ENCODE assay signal across 8 cellular contexts in genomic region chr18:4454548-4455112, GRCh38. TPM values are rescaled to one million over a fixed set of nuclear protein-coding genes. Genes with fewer than 3 reads are reported as not detected.
A peak's percentile ranks its signal among the peaks of the same experiment; 100 is the strongest.
DNase-seq lines count a peak whose midpoint lies in the region; ATAC-seq and TF ChIP-seq lines count a peak whose summit lies in the region.

No MANE protein-coding gene starts in this region.

- H3K27me3 ChIP-seq in PC-3 (ENCODE audit: low read length), result peaks cover 31% of the 10 kb centered on the region
- peaks cover 52% of the 10 kb centered on the region for H3K27me3 ChIP-seq in hepatocyte
- peaks cover 16% of the 10 kb centered on the region for H3K27me3 ChIP-seq in smooth muscle cell (ENCODE audit: low read depth)

- H3K27ac Mint-ChIP-seq in activated naive CD4-positive, alpha-beta T cell treated with anti-CD3 and anti-CD28 coated beads, Interleukin-2, amount 10 ng/mL, durations not matched to agents 7 days and 5 days, result no peak overlapping the region
- no peak overlapping the region for H3K27ac Mint-ChIP-seq in activated naive CD8-positive, alpha-beta T cell treated with anti-CD3 and anti-CD28 coated beads for 36 hours
- H3K27ac Mint-ChIP-seq in stimulated activated memory B cell treated with anti-CD40 and anti-IgM and Interleukin-4, amounts not matched to agents 10 μg/mL and 1 μg/mL and 100 μg/mL, for 72 hours, result no peak overlapping the region

- intact Hi-C loops in PC-3 (cut with micrococcal nuclease), result no loop called here

- H3K4me3 ChIP-seq in PC-3 (ENCODE audit: low read length) (peak overlapping the region; percentile 44; the same call in 1 of the 2 replicates), hepatocyte (peak overlapping the region; percentile 40), smooth muscle cell (peak overlapping the region; percentile 87)

- in situ Hi-C loops in ACHN (cut with HindIII; ENCODE audit: low pct_ligation_motif_present, low pct_unique_long_range_greater_than_20kb, low sequenced_read_pairs), result no loop called here

- H3K9me2 ChIP-seq in PC-3 (replicated peaks; ENCODE audit: low read length) (no peaks in the 10 kb centered on the region), hepatocyte (replicated peaks; ENCODE audit: insufficient read depth) (no peaks in the 10 kb centered on the region)

- H3K9me3 ChIP-seq in PC-3 (ENCODE audit: low read length) (0 out of 2 replicates have a peak, but pooled peaks cover 5% of the 10 kb centered on the region), hepatocyte (ENCODE audit: low read depth) (no peaks in the 10 kb centered on the region), smooth muscle cell (replicated peaks; ENCODE audit: low read depth) (no peaks in the 10 kb centered on the region)

- POLR2A ChIA-PET in PC-3 (lab: Charles Lee; ENCODE audit: unreplicated experiment), result no interaction called here

- H3F3A ChIP-seq in PC-3 (ENCODE audit: low read length, unreplicated experiment), result no peaks in the 10 kb centered on the region
- H3F3A ChIP-seq in smooth muscle cell (ENCODE audit: low read depth), result no peaks in the 10 kb centered on the region

- H3K4me3 Mint-ChIP-seq in activated naive CD4-positive, alpha-beta T cell treated with anti-CD3 and anti-CD28 coated beads, Interleukin-2, amount 10 ng/mL, durations not matched to agents 7 days and 5 days, result no peak overlapping the region
- no peak overlapping the region for H3K4me3 Mint-ChIP-seq in activated naive CD8-positive, alpha-beta T cell treated with anti-CD3 and anti-CD28 coated beads for 36 hours
- H3K4me3 Mint-ChIP-seq in stimulated activated memory B cell treated with anti-CD40 and anti-IgM and Interleukin-4, amounts not matched to agents 10 μg/mL and 1 μg/mL and 100 μg/mL, for 72 hours, result no peak overlapping the region

- BruUV-seq in PC-3 (replicated peaks; lab: Mats Ljungman, UMichigan), result no TSS peak

- DNase-seq in PC-3, result no peak
- DNase-seq in hepatocyte (ENCODE audit: low spot score), result peak; percentile 9
- DNase-seq in smooth muscle cell (lab: John Stamatoyannopoulos, UW; ENCODE audit: unreplicated experiment), result no peak
- DNase-seq in activated naive CD4-positive, alpha-beta T cell treated with anti-CD3 and anti-CD28 coated beads, Interleukin-2, amount 10 ng/mL, durations not matched to agents 7 days and 5 days, result no peak
- no peak for DNase-seq in activated naive CD8-positive, alpha-beta T cell treated with anti-CD3 and anti-CD28 coated beads for 36 hours
- DNase-seq in ACHN, result no peak

- 1% methylated on average over 29 of the region's 65 CpGs for WGBS in hepatocyte (ENCODE audit: low lambda C conversion rate, missing lambda C conversion rate)
- under 1% methylated on average over 47 of the region's 65 CpGs for WGBS in smooth muscle cell (ENCODE audit: low lambda C conversion rate)

- no peak overlapping the region for H3K27ac ChIP-seq in PC-3 (ENCODE audit: low read length)
- no peak overlapping the region for H3K27ac ChIP-seq in hepatocyte
- H3K27ac ChIP-seq in smooth muscle cell (ENCODE audit: low read depth), result no peak overlapping the region

- peaks cover 4% of the 10 kb centered on the region for H3K36me3 Mint-ChIP-seq in activated naive CD4-positive, alpha-beta T cell treated with anti-CD3 and anti-CD28 coated beads, Interleukin-2, amount 10 ng/mL, durations not matched to agents 7 days and 5 days
- no peaks in the 10 kb centered on the region for H3K36me3 Mint-ChIP-seq in activated naive CD8-positive, alpha-beta T cell treated with anti-CD3 and anti-CD28 coated beads for 36 hours
- H3K36me3 Mint-ChIP-seq in stimulated activated memory B cell treated with anti-CD40 and anti-IgM and Interleukin-4, amounts not matched to agents 10 μg/mL and 1 μg/mL and 100 μg/mL, for 72 hours, result no peaks in the 10 kb centered on the region

- CTCF ChIA-PET in PC-3 (lab: Charles Lee), result no interaction called here
- CTCF ChIA-PET in activated naive CD4-positive, alpha-beta T cell treated with anti-CD3 and anti-CD28 coated beads, Interleukin-2, amount 10 ng/mL, durations not matched to agents 7 days and 5 days (lab: Charles Lee), result no interaction called here

- peak overlapping the region; percentile 59; the same call in 1 of the 2 replicates for H2AFZ ChIP-seq in PC-3 (ENCODE audit: low read length)
- H2AFZ ChIP-seq in hepatocyte, result peak overlapping the region; percentile 54
- H2AFZ ChIP-seq in smooth muscle cell (ENCODE audit: low read depth), result peak overlapping the region; percentile 88

- H3K79me2 ChIP-seq in PC-3 (ENCODE audit: low read length) (no peaks in the 10 kb centered on the region), hepatocyte (no peaks in the 10 kb centered on the region), smooth muscle cell (ENCODE audit: low read depth) (peaks cover 25% of the 10 kb centered on the region)

- H3K9ac ChIP-seq in PC-3 (ENCODE audit: low read length) (no peak overlapping the region), smooth muscle cell (ENCODE audit: low read depth) (no peak overlapping the region)

- no peaks in the 10 kb centered on the region for H3K9me3 Mint-ChIP-seq in activated naive CD4-positive, alpha-beta T cell treated with anti-CD3 and anti-CD28 coated beads, Interleukin-2, amount 10 ng/mL, durations not matched to agents 7 days and 5 days
- peaks cover 3% of the 10 kb centered on the region for H3K9me3 Mint-ChIP-seq in activated naive CD8-positive, alpha-beta T cell treated with anti-CD3 and anti-CD28 coated beads for 36 hours
- H3K9me3 Mint-ChIP-seq in stimulated activated memory B cell treated with anti-CD40 and anti-IgM and Interleukin-4, amounts not matched to agents 10 μg/mL and 1 μg/mL and 100 μg/mL, for 72 hours, result peaks cover 6% of the 10 kb centered on the region

- H3K36me3 ChIP-seq in PC-3 (ENCODE audit: low read depth, low read length) (no peaks in the 10 kb centered on the region), hepatocyte (replicated peaks; ENCODE audit: insufficient read depth, low read depth) (no peaks in the 10 kb centered on the region), smooth muscle cell (ENCODE audit: low read depth) (no peaks in the 10 kb centered on the region)

- no peak for TF ChIP-seq CTCF in PC-3 (conservative IDR thresholded peaks at IDR 0.05; ENCODE audit: low read depth, low read length)
- TF ChIP-seq CTCF in hepatocyte (IDR thresholded peaks at IDR 0.05; ENCODE audit: poor library complexity), result no peak
- no peak for TF ChIP-seq CTCF in smooth muscle cell (IDR thresholded peaks at IDR 0.05; ENCODE audit: borderline replicate concordance, insufficient read depth, poor library complexity, severe bottlenecking)

- ATAC-seq in GM19468 (IDR thresholded peaks at IDR 0.05; ENCODE audit: extremely low read depth, unreplicated experiment) (peak; percentile 14), PC-3 (peak; percentile 22; the same call in 1 of the 2 replicates)
- no peak for ATAC-seq in stimulated activated memory B cell treated with anti-CD40 and anti-IgM and Interleukin-4, amounts not matched to agents 10 μg/mL and 1 μg/mL and 100 μg/mL, for 72 hours

- peaks cover 4% of the 10 kb centered on the region for H3K4me1 Mint-ChIP-seq in activated naive CD4-positive, alpha-beta T cell treated with anti-CD3 and anti-CD28 coated beads, Interleukin-2, amount 10 ng/mL, durations not matched to agents 7 days and 5 days
- H3K4me1 Mint-ChIP-seq in activated naive CD8-positive, alpha-beta T cell treated with anti-CD3 and anti-CD28 coated beads for 36 hours, result no peaks in the 10 kb centered on the region
- H3K4me1 Mint-ChIP-seq in stimulated activated memory B cell treated with anti-CD40 and anti-IgM and Interleukin-4, amounts not matched to agents 10 μg/mL and 1 μg/mL and 100 μg/mL, for 72 hours, result no peaks in the 10 kb centered on the region

- H3K4me1 ChIP-seq in PC-3 (ENCODE audit: insufficient read depth, low read length) (no peaks in the 10 kb centered on the region), hepatocyte (ENCODE audit: insufficient read depth) (peaks cover 8% of the 10 kb centered on the region), smooth muscle cell (ENCODE audit: low read depth) (peaks cover 13% of the 10 kb centered on the region)

- H3K27me3 Mint-ChIP-seq in activated naive CD4-positive, alpha-beta T cell treated with anti-CD3 and anti-CD28 coated beads, Interleukin-2, amount 10 ng/mL, durations not matched to agents 7 days and 5 days, result peaks cover 33% of the 10 kb centered on the region
- H3K27me3 Mint-ChIP-seq in activated naive CD8-positive, alpha-beta T cell treated with anti-CD3 and anti-CD28 coated beads for 36 hours, result peaks cover 37% of the 10 kb centered on the region
- H3K27me3 Mint-ChIP-seq in stimulated activated memory B cell treated with anti-CD40 and anti-IgM and Interleukin-4, amounts not matched to agents 10 μg/mL and 1 μg/mL and 100 μg/mL, for 72 hours, result peaks cover 26% of the 10 kb centered on the region

- H4K20me1 ChIP-seq in PC-3 (ENCODE audit: low read length) (no peaks in the 10 kb centered on the region), hepatocyte (ENCODE audit: insufficient read depth, poor library complexity, severe bottlenecking) (no peaks in the 10 kb centered on the region), smooth muscle cell (ENCODE audit: low read depth) (peaks cover 27% of the 10 kb centered on the region)

- H3K4me2 ChIP-seq in PC-3 (ENCODE audit: low read length), result peak overlapping the region; percentile 67
- H3K4me2 ChIP-seq in hepatocyte, result peak overlapping the region; percentile 96
- H3K4me2 ChIP-seq in smooth muscle cell, result peak overlapping the region; percentile 89

RNA-seq across cellular contexts. Expression of gene DLGAP1, which starts 0.5 kb away (rescaled TPM):
- not detected in 2 replicates for total RNA-seq in PC-3 (2014; rRNA removed)
- total RNA-seq in hepatocyte, result 3.1 and 3.9 TPM in 2 replicates
- polyA plus RNA-seq in hepatocyte, result 6.5 and 9.3 TPM in 2 replicates
- 6.1 and 11.3 TPM in 2 replicates for total RNA-seq in smooth muscle cell
- polyA plus RNA-seq in smooth muscle cell, result 2.6 and 8.6 TPM in 2 replicates
- total RNA-seq in activated naive CD8-positive, alpha-beta T cell treated with anti-CD3 and anti-CD28 coated beads for 36 hours, result not detected
